10 cellular contexts compared by ENCODE assay signal in the genomic region with DNA sequence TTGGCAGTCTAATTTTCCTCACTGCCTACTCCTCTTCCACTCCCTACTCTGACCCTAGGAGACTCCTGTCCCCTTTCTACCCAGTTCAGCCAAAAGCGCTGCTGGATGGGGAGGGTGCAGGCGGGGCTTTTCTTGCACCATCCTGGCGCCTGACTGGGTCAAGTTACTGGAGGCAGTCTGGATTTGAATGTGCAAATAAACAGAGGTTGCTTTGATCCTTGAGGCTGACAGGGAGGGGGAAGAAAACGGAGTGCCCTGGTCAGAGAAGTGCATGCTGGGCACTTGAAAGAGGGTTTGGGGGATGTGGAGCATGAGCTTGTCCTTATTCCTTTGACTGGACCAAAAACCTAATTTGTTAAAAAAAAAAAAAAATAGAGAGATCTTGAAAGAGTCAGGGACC.
DNase-seq lines count a peak whose midpoint lies in the region; ATAC-seq and TF ChIP-seq lines count a peak whose summit lies in the region.
"Had no signal": no experiment of that assay in that cellular context is flagged by ENCODE, and none has a peak within 500 bp of the region (broad histone marks: within the 10 kb centered on the region; RNA-seq: fewer than 3 reads in every experiment).

No MANE protein-coding gene starts in this region.

- H3K4me2 ChIP-seq in HCT116 (ENCODE audit: low read length), result no peak overlapping the region
- H3K4me2 ChIP-seq in Karpas-422 (ENCODE audit: low read depth, low read length, poor library complexity, severe bottlenecking), result no peak overlapping the region

- ATAC-seq in HCT116 (no peak; the same call in 1 of the 2 replicates), HG03097 (IDR thresholded peaks at IDR 0.05; ENCODE audit: low FRiP score, unreplicated experiment) (no peak)

- no peaks in the 10 kb centered on the region for H3K79me2 ChIP-seq in HCT116 (ENCODE audit: insufficient read depth, low read length)
- no peaks in the 10 kb centered on the region for H3K79me2 ChIP-seq in Karpas-422 (ENCODE audit: low read length)

- H3K4me3 ChIP-seq in HCT116 (replicated peaks in 1 of 2; ENCODE audit: low read depth in 1 of 2, low read length in 2 of 2) (no peak overlapping the region), Karpas-422 (ENCODE audit: low read length) (no peak overlapping the region)

- H3K27ac ChIP-seq in 22Rv1 (0 out of 2 replicates have a peak overlapping the region, but pooled peaks have one; percentile 29), HCT116 (ENCODE audit: low read depth, low read length) (no peak overlapping the region), Karpas-422 (ENCODE audit: low read length) (no peak overlapping the region)

- no peak overlapping the region for H2AFZ ChIP-seq in HCT116 (ENCODE audit: low read depth, low read length, poor library complexity, severe bottlenecking)
- H2AFZ ChIP-seq in Karpas-422 (ENCODE audit: low read length), result no peak overlapping the region

- TF ChIP-seq CTCF in 22Rv1 (IDR thresholded peaks at IDR 0.05) (no peak), HCT116 (IDR thresholded peaks at IDR 0.05 in 2 of 3, conservative IDR thresholded peaks at IDR 0.05 in 1 of 3; ENCODE audit: borderline replicate concordance in 1 of 3, insufficient read depth in 1 of 3, low read depth in 2 of 3, low read length in 2 of 3) (no peak)

- H3K36me3 ChIP-seq in HCT116 (ENCODE audit: control insufficient read depth in 1 of 2, insufficient read depth in 2 of 2, low read length in 2 of 2) (no peaks in the 10 kb centered on the region), Karpas-422 (ENCODE audit: insufficient read depth, low read length) (no peaks in the 10 kb centered on the region)

- DNase-seq in HCT116 (ENCODE audit: low read depth, low spot score) (no peak), SW480 (ENCODE audit: low spot score) (peak; percentile 33), iPS-NIHi11 (ENCODE audit: low spot score) (peak; percentile 66), Karpas-422 (no peak), G401 (ENCODE audit: low spot score) (no peak), T-helper 9 cell (no peak)
- DNase-seq: activated CD4-positive, alpha-beta T cell treated with anti-CD3 and anti-CD28 coated beads for 4 hours; activated naive CD8-positive, alpha-beta T cell treated with anti-CD3 and anti-CD28 coated beads for 36 hours had no signal

- H3K4me1 ChIP-seq in HCT116 (ENCODE audit: control insufficient read depth in 1 of 2, insufficient read depth in 2 of 2, low read length in 2 of 2), result peaks cover 2 to 3% of the 10 kb centered on the region in 2 experiments; a peak in 2 of 4 replicates
- H3K4me1 ChIP-seq in Karpas-422 (ENCODE audit: low read length), result no peaks in the 10 kb centered on the region

- in situ Hi-C loops in G401 (cut with HindIII; ENCODE audit: low sequenced_read_pairs), result no loop called here

- no peaks in the 10 kb centered on the region for H3K9me3 ChIP-seq in HCT116 (ENCODE audit: control insufficient read depth in 1 of 2, insufficient read depth in 1 of 2, low read depth in 1 of 2, low read length in 2 of 2)
- H3K9me3 ChIP-seq in Karpas-422 (ENCODE audit: low read length), result no peaks in the 10 kb centered on the region

- no TSS peak for BruUV-seq in HCT116 (replicated peaks; lab: Mats Ljungman, UMichigan)

- H3K9me2 ChIP-seq in HCT116 (ENCODE audit: insufficient read depth) (no peaks in the 10 kb centered on the region), Karpas-422 (replicated peaks; ENCODE audit: insufficient read depth, low read length) (no peaks in the 10 kb centered on the region)

- no peak for TF ChIP-seq POLR2A in HCT116 (IDR thresholded peaks at IDR 0.05; ENCODE audit: borderline replicate concordance, extremely low read depth, insufficient read depth, insufficient read length)

- intact Hi-C loops in HCT116 (cut with micrococcal nuclease), result no loop called here

- H3K27me3 ChIP-seq in HCT116 (ENCODE audit: insufficient read depth, low read length) (no peaks in the 10 kb centered on the region), Karpas-422 (ENCODE audit: low read length) (no peaks in the 10 kb centered on the region)

- H4K20me1 ChIP-seq in HCT116 (ENCODE audit: insufficient read depth), result no peaks in the 10 kb centered on the region
- H4K20me1 ChIP-seq in Karpas-422 (ENCODE audit: insufficient read depth, low read depth, low read length), result no peaks in the 10 kb centered on the region

- no peak for TF ChIP-seq RAD21 in HCT116 (IDR thresholded peaks at IDR 0.05; ENCODE audit: low read depth)

- RAD21 ChIA-PET in HCT116 (lab: Charles Lee; ENCODE audit: low non-redundant PET in 1 of 2, low total read pairs in 2 of 2, uncharacterized antibody in 2 of 2, unreplicated experiment in 2 of 2), result no interaction called here

- CTCF ChIA-PET in HCT116 (lab: Charles Lee), result no interaction called here

- POLR2A ChIA-PET in HCT116 (lab: Charles Lee), result no interaction called here

- H3K9ac ChIP-seq in HCT116 (ENCODE audit: low read length) (no peak overlapping the region), Karpas-422 (ENCODE audit: low read length) (no peak overlapping the region)

TF ChIP-seq in HCT116, 20 proteins besides CTCF, POLR2A, EP300 and RAD21:
- no peak for TF ChIP-seq JUND (IDR thresholded peaks at IDR 0.05)
- TF ChIP-seq SRF (IDR thresholded peaks at IDR 0.05; ENCODE audit: low read depth), result no peak
- no peak for TF ChIP-seq EGR1 (IDR thresholded peaks at IDR 0.05; ENCODE audit: low read depth)
- no peak for TF ChIP-seq SP1 (IDR thresholded peaks at IDR 0.05; ENCODE audit: low read depth)
- no peak for TF ChIP-seq CBX3 (IDR thresholded peaks at IDR 0.05; ENCODE audit: low read depth)
- TF ChIP-seq TCF7L2 (IDR thresholded peaks at IDR 0.05; ENCODE audit: borderline replicate concordance, extremely low read depth, insufficient read depth, insufficient read length), result peak; percentile 61

Comparison
In these comparisons a context has a peak if more than half of its experiments do, and no peak if none do; other contexts are left out.
1. DNase-seq: peak in SW480 (single experiment) and iPS-NIHi11 (single experiment); none in HCT116 (single experiment), Karpas-422 (single experiment), G401 (single experiment) and T-helper 9 cell (single experiment).